ENCODE assay signal across 18 cellular contexts in genomic region chr18:42801706-42802105, GRCh38.
DNase-seq lines count a peak whose midpoint lies in the region; ATAC-seq and TF ChIP-seq lines count a peak whose summit lies in the region.
"Had no signal": no experiment of that assay in that cellular context is flagged by ENCODE, and none has a peak within 500 bp of the region (broad histone marks: within the 10 kb centered on the region; RNA-seq: fewer than 3 reads in every experiment).

No MANE protein-coding gene starts in this region.

- no peaks in the 10 kb centered on the region for H3K36me3 ChIP-seq in neuronal stem cell (replicated peaks in 1 of 2; ENCODE audit: control insufficient read depth in 2 of 2, insufficient read depth in 2 of 2, low read length in 2 of 2)
- H3K36me3 ChIP-seq: SJCRH30 had no signal

- H3K4me3 ChIP-seq in neuronal stem cell (ENCODE audit: low read length in 2 of 2): no peak overlapping the region
- H3K4me3 ChIP-seq: SJCRH30 had no signal

- H2AK5ac ChIP-seq in neuronal stem cell (ENCODE audit: low read depth, low read length): no peak overlapping the region

- H3K4ac ChIP-seq in neuronal stem cell (ENCODE audit: low read length): no peak overlapping the region

- H3K14ac ChIP-seq in neuronal stem cell (ENCODE audit: low read length): no peak overlapping the region

- no peak overlapping the region for H3K18ac ChIP-seq in neuronal stem cell (ENCODE audit: low read length)

- no peak overlapping the region for H3K27ac ChIP-seq in neuronal stem cell (replicated peaks; ENCODE audit: low read length)
- H3K27ac ChIP-seq: SJCRH30 had no signal

- H4K91ac ChIP-seq in neuronal stem cell (ENCODE audit: low read depth, low read length, poor library complexity): no peak overlapping the region

- DNase-seq in AG20443 (ENCODE audit: low spot score) (peak; percentile 30), fibroblast of gingiva (ENCODE audit: low read depth) (peak; percentile 7), neuronal stem cell (ENCODE audit: low spot score) (no peak), DMS153 treated with DMSO at 0.1 percent for 48 hours (lab: John Stamatoyannopoulos, UW; ENCODE audit: unreplicated experiment) (no peak), HT-29 (ENCODE audit: low spot score) (no peak), DMS53 treated with DMSO at 0.1 percent for 48 hours (lab: John Stamatoyannopoulos, UW; ENCODE audit: unreplicated experiment) (no peak), HEK293T (ENCODE audit: extremely low spot score) (no peak)
- DNase-seq: DMS79 treated with DMSO at 0.1 percent for 48 hours; Kasumi-1; NCI-H1417 treated with DMSO at 0.1 percent for 48 hours; NCI-H2029 treated with DMSO at 0.1 percent for 48 hours; NCI-H526 treated with DMSO at 0.1 percent for 48 hours; NK-92 treated with Interleukin-12 subunit alpha and Interleukin-12 subunit beta, amount 100 ng/mL, for 24 hours; OCI-M1; RPMI8226; SJCRH30; T-cell had no signal

- no CpG with 5 or more reads among the region's 2 CpGs for WGBS in neuronal stem cell (ENCODE audit: extremely low coverage in 2 of 2, insufficient read length in 2 of 2, insufficient replicate concordance in 1 of 2), 2 donors

- H2BK5ac ChIP-seq in neuronal stem cell (ENCODE audit: low read length): no peak overlapping the region

- no peaks in the 10 kb centered on the region for H3K79me1 ChIP-seq in neuronal stem cell (ENCODE audit: low read depth, low read length)

- POLR2A ChIA-PET in HEK293T (lab: Yijun Ruan, JAX): no interaction called here

- H3K27me3 ChIP-seq in neuronal stem cell (ENCODE audit: control insufficient read depth in 3 of 3, insufficient read depth in 3 of 3, low read depth in 1 of 3, low read length in 3 of 3): no peaks in the 10 kb centered on the region
- H3K27me3 ChIP-seq: SJCRH30 had no signal

- no peak overlapping the region for H2BK12ac ChIP-seq in neuronal stem cell (ENCODE audit: low read length)

- no peak overlapping the region for H2BK15ac ChIP-seq in neuronal stem cell (ENCODE audit: low read length)

- peak overlapping the region; percentile 45 for H2AFZ ChIP-seq in neuronal stem cell (ENCODE audit: low read length)

- no peak overlapping the region for H4K8ac ChIP-seq in neuronal stem cell (ENCODE audit: low read depth, low read length)

- peak; percentile 44; the same call in 2 of the 3 replicates for ATAC-seq in SK-N-SH treated with all-trans-retinoic acid at 6 μM for 48 hours
- ATAC-seq: T-cell had no signal

- no peak overlapping the region for H3K23ac ChIP-seq in neuronal stem cell (ENCODE audit: low read depth, low read length, poor library complexity)

- no peak overlapping the region for H2BK120ac ChIP-seq in neuronal stem cell (ENCODE audit: low read depth, low read length)

- H3K4me1 ChIP-seq in neuronal stem cell (ENCODE audit: control insufficient read depth in 2 of 2, insufficient read depth in 1 of 2, low read depth in 1 of 2, low read length in 2 of 2): peaks cover 5 to 11% of the 10 kb centered on the region in 2 donors
- H3K4me1 ChIP-seq: SJCRH30 had no signal

- CTCF ChIA-PET in HEK293T (lab: Yijun Ruan, JAX): no interaction called here

- H3K4me2 ChIP-seq in neuronal stem cell (ENCODE audit: insufficient read depth, low read length, poor library complexity, severe bottlenecking): no peak overlapping the region

- no peaks in the 10 kb centered on the region for H3K9me3 ChIP-seq in neuronal stem cell (replicated peaks in 1 of 2; ENCODE audit: control insufficient read depth in 2 of 2, insufficient read depth in 1 of 2, low read depth in 1 of 2, low read length in 2 of 2)
- H3K9me3 ChIP-seq: SJCRH30 had no signal

- H3K9ac ChIP-seq in neuronal stem cell (ENCODE audit: low read depth, low read length, poor library complexity): no peak overlapping the region

TF ChIP-seq in SK-N-SH treated with all-trans-retinoic acid at 6 μM for 48 hours, 23 proteins besides CTCF, POLR2A, EP300 and RAD21 (continues in another document):
- TF ChIP-seq TCF4 (CRISPR knock-in tag; IDR thresholded peaks at IDR 0.05; ENCODE audit: borderline replicate concordance): peak; percentile 68; the same call in 1 of the 2 replicates
- TF ChIP-seq CSDC2 (CRISPR knock-in tag; IDR thresholded peaks at IDR 0.05): no peak
- 0 out of 2 replicates have a peak, but pooled peaks have one; percentile 14 for TF ChIP-seq ESRRG (CRISPR knock-in tag; IDR thresholded peaks at IDR 0.05)
- TF ChIP-seq RARB (CRISPR knock-in tag; IDR thresholded peaks at IDR 0.05): no peak
- TF ChIP-seq, protein P1, sequence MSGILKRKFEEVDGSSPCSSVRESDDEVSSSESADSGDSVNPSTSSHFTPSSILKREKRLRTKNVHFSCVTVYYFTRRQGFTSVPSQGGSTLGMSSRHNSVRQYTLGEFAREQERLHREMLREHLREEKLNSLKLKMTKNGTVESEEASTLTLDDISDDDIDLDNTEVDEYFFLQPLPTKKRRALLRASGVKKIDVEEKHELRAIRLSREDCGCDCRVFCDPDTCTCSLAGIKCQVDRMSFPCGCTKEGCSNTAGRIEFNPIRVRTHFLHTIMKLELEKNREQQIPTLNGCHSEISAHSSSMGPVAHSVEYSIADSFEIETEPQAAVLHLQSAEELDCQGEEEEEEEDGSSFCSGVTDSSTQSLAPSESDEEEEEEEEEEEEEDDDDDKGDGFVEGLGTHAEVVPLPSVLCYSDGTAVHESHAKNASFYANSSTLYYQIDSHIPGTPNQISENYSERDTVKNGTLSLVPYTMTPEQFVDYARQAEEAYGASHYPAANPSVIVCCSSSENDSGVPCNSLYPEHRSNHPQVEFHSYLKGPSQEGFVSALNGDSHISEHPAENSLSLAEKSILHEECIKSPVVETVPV (CRISPR knock-in tag; IDR thresholded peaks at IDR 0.05): no peak
- no peak for TF ChIP-seq ZC3H10 (CRISPR knock-in tag; IDR thresholded peaks at IDR 0.05)
- no peak for TF ChIP-seq PPARA (CRISPR knock-in tag; IDR thresholded peaks at IDR 0.05; ENCODE audit: borderline replicate concordance)
- TF ChIP-seq, protein P2, sequence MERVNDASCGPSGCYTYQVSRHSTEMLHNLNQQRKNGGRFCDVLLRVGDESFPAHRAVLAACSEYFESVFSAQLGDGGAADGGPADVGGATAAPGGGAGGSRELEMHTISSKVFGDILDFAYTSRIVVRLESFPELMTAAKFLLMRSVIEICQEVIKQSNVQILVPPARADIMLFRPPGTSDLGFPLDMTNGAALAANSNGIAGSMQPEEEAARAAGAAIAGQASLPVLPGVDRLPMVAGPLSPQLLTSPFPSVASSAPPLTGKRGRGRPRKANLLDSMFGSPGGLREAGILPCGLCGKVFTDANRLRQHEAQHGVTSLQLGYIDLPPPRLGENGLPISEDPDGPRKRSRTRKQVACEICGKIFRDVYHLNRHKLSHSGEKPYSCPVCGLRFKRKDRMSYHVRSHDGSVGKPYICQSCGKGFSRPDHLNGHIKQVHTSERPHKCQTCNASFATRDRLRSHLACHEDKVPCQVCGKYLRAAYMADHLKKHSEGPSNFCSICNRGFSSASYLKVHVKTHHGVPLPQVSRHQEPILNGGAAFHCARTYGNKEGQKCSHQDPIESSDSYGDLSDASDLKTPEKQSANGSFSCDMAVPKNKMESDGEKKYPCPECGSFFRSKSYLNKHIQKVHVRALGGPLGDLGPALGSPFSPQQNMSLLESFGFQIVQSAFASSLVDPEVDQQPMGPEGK (CRISPR knock-in tag; IDR thresholded peaks at IDR 0.05; ENCODE audit: borderline replicate concordance): no peak
- no peak for TF ChIP-seq OSR1 (CRISPR knock-in tag; IDR thresholded peaks at IDR 0.05)
- TF ChIP-seq GLIS3 (CRISPR knock-in tag; IDR thresholded peaks at IDR 0.05): 0 out of 2 replicates have a peak, but pooled peaks have one; percentile 18

TF ChIP-seq in HEK293T, 16 proteins besides CTCF, POLR2A, EP300 and RAD21:
- TF ChIP-seq FOXM1 (IDR thresholded peaks at IDR 0.05; ENCODE audit: borderline replicate concordance): no peak
- TF ChIP-seq ZNF384 (IDR thresholded peaks at IDR 0.05): no peak
- no peak for TF ChIP-seq FOXK2 (IDR thresholded peaks at IDR 0.05)
- no peak for TF ChIP-seq BHLHE40 (IDR thresholded peaks at IDR 0.05; ENCODE audit: borderline replicate concordance)
- no peak for TF ChIP-seq ELF4 (IDR thresholded peaks at IDR 0.05)

Comparison
In these comparisons a context has a peak if more than half of its experiments do, and no peak if none do; other contexts are left out.
1. DNase-seq: peak in AG20443 (single experiment) and fibroblast of gingiva (single experiment); none in neuronal stem cell (single experiment), DMS153 treated with DMSO at 0.1 percent for 48 hours (single experiment), HT-29 (single experiment), DMS53 treated with DMSO at 0.1 percent for 48 hours (single experiment) and HEK293T (single experiment).